1 cellular context compared by ENCODE assay signal in the genomic region with DNA sequence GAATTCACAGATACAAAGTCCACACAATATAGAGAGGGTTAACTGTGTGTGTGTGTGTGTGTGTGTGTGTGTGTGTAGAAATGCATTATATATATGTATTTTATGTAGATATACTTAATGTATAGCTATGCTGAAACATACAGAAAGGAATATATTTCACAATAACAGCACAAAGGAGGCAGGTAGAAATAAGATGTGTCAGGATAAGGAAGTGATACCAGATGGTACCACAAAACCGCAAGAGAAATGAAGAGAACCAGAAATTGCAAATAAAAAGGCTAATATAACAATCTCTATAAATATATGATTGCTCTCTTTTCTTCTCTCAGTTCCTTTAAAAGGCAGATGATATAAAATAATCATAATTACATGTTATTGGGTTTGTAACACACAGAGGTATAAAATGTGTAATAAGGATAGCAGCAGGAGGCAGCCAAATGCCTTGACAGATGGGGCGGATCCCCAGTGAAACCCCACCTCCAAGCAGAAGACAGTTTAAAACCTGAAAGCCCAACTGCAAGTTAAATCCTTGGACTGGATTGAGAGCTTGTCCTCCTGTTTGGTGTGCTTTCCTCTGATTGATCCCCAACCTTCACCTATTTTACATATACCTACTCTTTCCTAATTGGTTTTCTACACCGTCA.
TF ChIP-seq lines count a peak whose summit lies in the region.

No MANE protein-coding gene starts in this region.

TF ChIP-seq in WTC11, 78 proteins besides CTCF, POLR2A, EP300 and RAD21:
- TF ChIP-seq NFATC4 (CRISPR knock-in tag; IDR thresholded peaks at IDR 0.05), result no peak
- TF ChIP-seq, protein P1, sequence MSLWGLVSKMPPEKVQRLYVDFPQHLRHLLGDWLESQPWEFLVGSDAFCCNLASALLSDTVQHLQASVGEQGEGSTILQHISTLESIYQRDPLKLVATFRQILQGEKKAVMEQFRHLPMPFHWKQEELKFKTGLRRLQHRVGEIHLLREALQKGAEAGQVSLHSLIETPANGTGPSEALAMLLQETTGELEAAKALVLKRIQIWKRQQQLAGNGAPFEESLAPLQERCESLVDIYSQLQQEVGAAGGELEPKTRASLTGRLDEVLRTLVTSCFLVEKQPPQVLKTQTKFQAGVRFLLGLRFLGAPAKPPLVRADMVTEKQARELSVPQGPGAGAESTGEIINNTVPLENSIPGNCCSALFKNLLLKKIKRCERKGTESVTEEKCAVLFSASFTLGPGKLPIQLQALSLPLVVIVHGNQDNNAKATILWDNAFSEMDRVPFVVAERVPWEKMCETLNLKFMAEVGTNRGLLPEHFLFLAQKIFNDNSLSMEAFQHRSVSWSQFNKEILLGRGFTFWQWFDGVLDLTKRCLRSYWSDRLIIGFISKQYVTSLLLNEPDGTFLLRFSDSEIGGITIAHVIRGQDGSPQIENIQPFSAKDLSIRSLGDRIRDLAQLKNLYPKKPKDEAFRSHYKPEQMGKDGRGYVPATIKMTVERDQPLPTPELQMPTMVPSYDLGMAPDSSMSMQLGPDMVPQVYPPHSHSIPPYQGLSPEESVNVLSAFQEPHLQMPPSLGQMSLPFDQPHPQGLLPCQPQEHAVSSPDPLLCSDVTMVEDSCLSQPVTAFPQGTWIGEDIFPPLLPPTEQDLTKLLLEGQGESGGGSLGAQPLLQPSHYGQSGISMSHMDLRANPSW (CRISPR knock-in tag; conservative IDR thresholded peaks at IDR 0.05; ENCODE audit: low read depth), result no peak
- TF ChIP-seq ELF4 (CRISPR knock-in tag; IDR thresholded peaks at IDR 0.05; ENCODE audit: low read depth), result no peak
- no peak for TF ChIP-seq KAT7 (CRISPR knock-in tag; IDR thresholded peaks at IDR 0.05; ENCODE audit: borderline replicate concordance)
- no peak for TF ChIP-seq NR3C1 (CRISPR knock-in tag; conservative IDR thresholded peaks at IDR 0.05; ENCODE audit: low read depth)
- TF ChIP-seq CBFB (CRISPR knock-in tag; IDR thresholded peaks at IDR 0.05; ENCODE audit: low read depth), result no peak
- no peak for TF ChIP-seq PRRX2 (CRISPR knock-in tag; IDR thresholded peaks at IDR 0.05)
- TF ChIP-seq, protein P2, sequence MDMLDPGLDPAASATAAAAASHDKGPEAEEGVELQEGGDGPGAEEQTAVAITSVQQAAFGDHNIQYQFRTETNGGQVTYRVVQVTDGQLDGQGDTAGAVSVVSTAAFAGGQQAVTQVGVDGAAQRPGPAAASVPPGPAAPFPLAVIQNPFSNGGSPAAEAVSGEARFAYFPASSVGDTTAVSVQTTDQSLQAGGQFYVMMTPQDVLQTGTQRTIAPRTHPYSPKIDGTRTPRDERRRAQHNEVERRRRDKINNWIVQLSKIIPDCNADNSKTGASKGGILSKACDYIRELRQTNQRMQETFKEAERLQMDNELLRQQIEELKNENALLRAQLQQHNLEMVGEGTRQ (CRISPR knock-in tag; IDR thresholded peaks at IDR 0.05), result no peak
- no peak for TF ChIP-seq NR2C2 (CRISPR knock-in tag; IDR thresholded peaks at IDR 0.05)
- TF ChIP-seq ZNF138 (CRISPR knock-in tag; conservative IDR thresholded peaks at IDR 0.05), result no peak
- TF ChIP-seq SMAD3 (CRISPR knock-in tag; IDR thresholded peaks at IDR 0.05; ENCODE audit: borderline replicate concordance), result no peak
- TF ChIP-seq ZBTB21 (CRISPR knock-in tag; IDR thresholded peaks at IDR 0.05; ENCODE audit: borderline replicate concordance), result no peak
- TF ChIP-seq, protein P3, sequence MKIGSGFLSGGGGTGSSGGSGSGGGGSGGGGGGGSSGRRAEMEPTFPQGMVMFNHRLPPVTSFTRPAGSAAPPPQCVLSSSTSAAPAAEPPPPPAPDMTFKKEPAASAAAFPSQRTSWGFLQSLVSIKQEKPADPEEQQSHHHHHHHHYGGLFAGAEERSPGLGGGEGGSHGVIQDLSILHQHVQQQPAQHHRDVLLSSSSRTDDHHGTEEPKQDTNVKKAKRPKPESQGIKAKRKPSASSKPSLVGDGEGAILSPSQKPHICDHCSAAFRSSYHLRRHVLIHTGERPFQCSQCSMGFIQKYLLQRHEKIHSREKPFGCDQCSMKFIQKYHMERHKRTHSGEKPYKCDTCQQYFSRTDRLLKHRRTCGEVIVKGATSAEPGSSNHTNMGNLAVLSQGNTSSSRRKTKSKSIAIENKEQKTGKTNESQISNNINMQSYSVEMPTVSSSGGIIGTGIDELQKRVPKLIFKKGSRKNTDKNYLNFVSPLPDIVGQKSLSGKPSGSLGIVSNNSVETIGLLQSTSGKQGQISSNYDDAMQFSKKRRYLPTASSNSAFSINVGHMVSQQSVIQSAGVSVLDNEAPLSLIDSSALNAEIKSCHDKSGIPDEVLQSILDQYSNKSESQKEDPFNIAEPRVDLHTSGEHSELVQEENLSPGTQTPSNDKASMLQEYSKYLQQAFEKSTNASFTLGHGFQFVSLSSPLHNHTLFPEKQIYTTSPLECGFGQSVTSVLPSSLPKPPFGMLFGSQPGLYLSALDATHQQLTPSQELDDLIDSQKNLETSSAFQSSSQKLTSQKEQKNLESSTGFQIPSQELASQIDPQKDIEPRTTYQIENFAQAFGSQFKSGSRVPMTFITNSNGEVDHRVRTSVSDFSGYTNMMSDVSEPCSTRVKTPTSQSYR (CRISPR knock-in tag; IDR thresholded peaks at IDR 0.05), result no peak
- TF ChIP-seq MYBL2 (CRISPR knock-in tag; IDR thresholded peaks at IDR 0.05), result no peak
- TF ChIP-seq, protein P4, sequence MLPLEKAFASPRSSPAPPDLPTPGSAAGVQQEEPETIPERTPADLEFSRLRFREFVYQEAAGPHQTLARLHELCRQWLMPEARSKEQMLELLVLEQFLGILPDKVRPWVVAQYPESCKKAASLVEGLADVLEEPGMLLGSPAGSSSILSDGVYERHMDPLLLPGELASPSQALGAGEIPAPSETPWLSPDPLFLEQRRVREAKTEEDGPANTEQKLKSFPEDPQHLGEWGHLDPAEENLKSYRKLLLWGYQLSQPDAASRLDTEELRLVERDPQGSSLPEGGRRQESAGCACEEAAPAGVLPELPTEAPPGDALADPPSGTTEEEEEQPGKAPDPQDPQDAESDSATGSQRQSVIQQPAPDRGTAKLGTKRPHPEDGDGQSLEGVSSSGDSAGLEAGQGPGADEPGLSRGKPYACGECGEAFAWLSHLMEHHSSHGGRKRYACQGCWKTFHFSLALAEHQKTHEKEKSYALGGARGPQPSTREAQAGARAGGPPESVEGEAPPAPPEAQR (CRISPR knock-in tag; IDR thresholded peaks at IDR 0.05), result no peak
- TF ChIP-seq ESRRA (CRISPR knock-in tag; IDR thresholded peaks at IDR 0.05; ENCODE audit: borderline replicate concordance), result no peak
- no peak for TF ChIP-seq ZNF263 (CRISPR knock-in tag; IDR thresholded peaks at IDR 0.05; ENCODE audit: low read depth)
- TF ChIP-seq, protein P5, sequence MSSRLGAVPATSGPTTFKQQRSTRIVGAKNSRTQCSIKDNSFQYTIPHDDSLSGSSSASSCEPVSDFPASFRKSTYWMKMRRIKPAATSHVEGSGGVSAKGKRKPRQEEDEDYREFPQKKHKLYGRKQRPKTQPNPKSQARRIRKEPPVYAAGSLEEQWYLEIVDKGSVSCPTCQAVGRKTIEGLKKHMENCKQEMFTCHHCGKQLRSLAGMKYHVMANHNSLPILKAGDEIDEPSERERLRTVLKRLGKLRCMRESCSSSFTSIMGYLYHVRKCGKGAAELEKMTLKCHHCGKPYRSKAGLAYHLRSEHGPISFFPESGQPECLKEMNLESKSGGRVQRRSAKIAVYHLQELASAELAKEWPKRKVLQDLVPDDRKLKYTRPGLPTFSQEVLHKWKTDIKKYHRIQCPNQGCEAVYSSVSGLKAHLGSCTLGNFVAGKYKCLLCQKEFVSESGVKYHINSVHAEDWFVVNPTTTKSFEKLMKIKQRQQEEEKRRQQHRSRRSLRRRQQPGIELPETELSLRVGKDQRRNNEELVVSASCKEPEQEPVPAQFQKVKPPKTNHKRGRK (CRISPR knock-in tag; IDR thresholded peaks at IDR 0.05; ENCODE audit: borderline replicate concordance), result no peak
